Comparison of ENCODE assay signal across 7 cellular contexts in the genomic region with DNA sequence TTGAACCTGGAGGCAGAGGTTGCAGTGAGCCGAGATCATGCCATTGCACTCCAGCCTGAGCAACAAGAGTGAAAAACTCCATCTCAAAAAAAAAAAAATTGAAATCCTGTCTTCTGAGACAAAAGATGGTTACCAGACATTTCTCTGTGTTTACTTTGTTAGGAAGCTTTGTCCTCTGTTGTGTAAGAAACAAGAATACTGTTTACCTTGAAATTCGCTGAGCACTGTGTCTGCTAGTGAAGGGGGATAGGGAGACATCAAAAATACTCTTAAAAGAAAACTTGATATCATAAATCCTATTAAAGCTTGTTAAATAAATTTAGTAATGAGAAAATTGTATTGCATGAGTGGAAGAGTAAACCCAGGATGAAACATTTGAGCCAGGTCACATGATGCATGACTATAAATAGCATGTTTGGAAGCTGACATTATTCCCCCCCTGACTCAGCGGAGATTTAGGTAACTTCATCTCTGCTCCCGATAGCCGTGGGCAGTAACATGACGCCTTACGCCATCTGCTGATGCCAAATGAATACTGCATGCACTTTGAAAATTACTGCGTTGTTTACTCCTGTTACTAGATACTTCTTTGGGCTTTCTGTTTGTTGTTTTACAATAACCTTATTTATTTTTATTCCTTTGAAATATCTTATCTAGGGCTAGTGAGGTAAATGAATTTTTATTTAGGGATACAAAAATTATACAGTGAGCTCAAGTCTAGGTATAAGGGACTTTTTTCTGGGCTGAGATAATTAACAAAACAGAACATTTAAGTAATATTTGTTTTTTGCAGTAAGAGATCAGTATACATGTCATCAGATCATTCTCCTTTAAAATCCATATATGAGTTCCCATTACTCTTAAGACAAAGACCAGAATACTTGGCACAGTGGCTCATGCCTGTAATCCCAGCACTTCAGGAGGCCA.
DNase-seq lines count a peak whose midpoint lies in the region; ATAC-seq and TF ChIP-seq lines count a peak whose summit lies in the region.

No MANE protein-coding gene starts in this region.

- no peaks in the 10 kb centered on the region for H3K4me1 Mint-ChIP-seq in activated CD4-positive, alpha-beta T cell treated with anti-CD3 and anti-CD28 coated beads, Interleukin-2, amount 10 ng/mL, durations not matched to agents 7 days and 5 days
- peaks cover 0 to 3% of the 10 kb centered on the region in 2 donors for H3K4me1 Mint-ChIP-seq in effector memory CD8-positive, alpha-beta T cell (ENCODE audit: low read depth in 2 of 2)
- H3K4me1 Mint-ChIP-seq in mesothelial cell of epicardium: peaks cover 33% of the 10 kb centered on the region
- H3K4me1 Mint-ChIP-seq in stimulated activated effector memory CD8-positive, alpha-beta T cell treated with anti-CD3 and anti-CD28 coated beads, Interleukin-12 subunit alpha, Interleukin-12 subunit beta, amount 100 ng/mL, for 72 hours: no peaks in the 10 kb centered on the region

- DNase-seq in GM10248 (ENCODE audit: extremely low spot score): peak; percentile 62
- DNase-seq in NCI-H460 (ENCODE audit: extremely low read depth, low read depth): peak; percentile 87
- peak; percentile 63 for DNase-seq in activated CD4-positive, alpha-beta T cell treated with anti-CD3 and anti-CD28 coated beads, Interleukin-2, amount 10 ng/mL, durations not matched to agents 7 days and 5 days
- peak; percentile 48 to 64 (median 56) for DNase-seq in effector memory CD8-positive, alpha-beta T cell
- peak; percentile 24 to 62 for DNase-seq in mesothelial cell of epicardium (ENCODE audit: low spot score in 2 of 2, unreplicated experiment in 2 of 2)
- peak; percentile 34 to 69 for DNase-seq in stimulated activated effector memory CD8-positive, alpha-beta T cell treated with anti-CD3 and anti-CD28 coated beads, Interleukin-12 subunit alpha, Interleukin-12 subunit beta, amount 100 ng/mL, for 72 hours (ENCODE audit: low spot score in 2 of 2)

- no peak overlapping the region for H3K4me3 Mint-ChIP-seq in activated CD4-positive, alpha-beta T cell treated with anti-CD3 and anti-CD28 coated beads, Interleukin-2, amount 10 ng/mL, durations not matched to agents 7 days and 5 days
- no peak overlapping the region for H3K4me3 Mint-ChIP-seq in effector memory CD8-positive, alpha-beta T cell
- H3K4me3 Mint-ChIP-seq in mesothelial cell of epicardium: no peak overlapping the region
- H3K4me3 Mint-ChIP-seq in stimulated activated effector memory CD8-positive, alpha-beta T cell treated with anti-CD3 and anti-CD28 coated beads, Interleukin-12 subunit alpha, Interleukin-12 subunit beta, amount 100 ng/mL, for 72 hours: no peak overlapping the region

- CTCF ChIA-PET in GM10248 (lab: Yijun Ruan, JAX): interaction anchor here (0.6 to 7.8 kb wide), 57 partner anchors 9 to 1132 kb away, joined by 3 to 323 read pairs (median 5); a partner anchor contains a TSS
- CTCF ChIA-PET in activated CD4-positive, alpha-beta T cell treated with anti-CD3 and anti-CD28 coated beads, Interleukin-2, amount 10 ng/mL, durations not matched to agents 7 days and 5 days (lab: Charles Lee): interaction anchor here (0.6 to 2.5 kb wide), 10 partner anchors 18 to 187 kb away, joined by 3 to 23 read pairs (median 4); no protein-coding TSS in a partner anchor

- no peaks in the 10 kb centered on the region for H3K27me3 Mint-ChIP-seq in activated CD4-positive, alpha-beta T cell treated with anti-CD3 and anti-CD28 coated beads, Interleukin-2, amount 10 ng/mL, durations not matched to agents 7 days and 5 days
- H3K27me3 Mint-ChIP-seq in effector memory CD8-positive, alpha-beta T cell: no peaks in the 10 kb centered on the region
- H3K27me3 Mint-ChIP-seq in mesothelial cell of epicardium (ENCODE audit: low read depth): no peaks in the 10 kb centered on the region

- TF ChIP-seq CTCF in GM10248 (IDR thresholded peaks at IDR 0.05; ENCODE audit: control extremely low read depth, extremely low read depth, low read depth, missing control alignments) (peak; percentile 90), mesothelial cell of epicardium (IDR thresholded peaks at IDR 0.05; ENCODE audit: unreplicated experiment) (peak; percentile 77)

- H3K36me3 Mint-ChIP-seq in activated CD4-positive, alpha-beta T cell treated with anti-CD3 and anti-CD28 coated beads, Interleukin-2, amount 10 ng/mL, durations not matched to agents 7 days and 5 days (ENCODE audit: low read depth): peaks cover 1% of the 10 kb centered on the region
- H3K36me3 Mint-ChIP-seq in effector memory CD8-positive, alpha-beta T cell (ENCODE audit: insufficient read depth): no peaks in the 10 kb centered on the region
- H3K36me3 Mint-ChIP-seq in mesothelial cell of epicardium: peaks cover 4% of the 10 kb centered on the region
- H3K36me3 Mint-ChIP-seq in stimulated activated effector memory CD8-positive, alpha-beta T cell treated with anti-CD3 and anti-CD28 coated beads, Interleukin-12 subunit alpha, Interleukin-12 subunit beta, amount 100 ng/mL, for 72 hours: peaks cover 11% of the 10 kb centered on the region

- no peaks in the 10 kb centered on the region for H3K9me3 Mint-ChIP-seq in activated CD4-positive, alpha-beta T cell treated with anti-CD3 and anti-CD28 coated beads, Interleukin-2, amount 10 ng/mL, durations not matched to agents 7 days and 5 days
- no peaks in the 10 kb centered on the region for H3K9me3 Mint-ChIP-seq in effector memory CD8-positive, alpha-beta T cell
- H3K9me3 Mint-ChIP-seq in mesothelial cell of epicardium: no peaks in the 10 kb centered on the region
- no peaks in the 10 kb centered on the region for H3K9me3 Mint-ChIP-seq in stimulated activated effector memory CD8-positive, alpha-beta T cell treated with anti-CD3 and anti-CD28 coated beads, Interleukin-12 subunit alpha, Interleukin-12 subunit beta, amount 100 ng/mL, for 72 hours

- no peak overlapping the region for H3K27ac Mint-ChIP-seq in activated CD4-positive, alpha-beta T cell treated with anti-CD3 and anti-CD28 coated beads, Interleukin-2, amount 10 ng/mL, durations not matched to agents 7 days and 5 days
- H3K27ac Mint-ChIP-seq in effector memory CD8-positive, alpha-beta T cell: no peak overlapping the region
- peak overlapping the region; percentile 73 for H3K27ac Mint-ChIP-seq in mesothelial cell of epicardium
- H3K27ac Mint-ChIP-seq in stimulated activated effector memory CD8-positive, alpha-beta T cell treated with anti-CD3 and anti-CD28 coated beads, Interleukin-12 subunit alpha, Interleukin-12 subunit beta, amount 100 ng/mL, for 72 hours: no peak overlapping the region

- ATAC-seq in HG03175 (IDR thresholded peaks at IDR 0.05; ENCODE audit: unreplicated experiment): peak; percentile 63
- peak; percentile 82 for ATAC-seq in effector memory CD8-positive, alpha-beta T cell (replicated peaks)
- peak; percentile 74 for ATAC-seq in stimulated activated effector memory CD8-positive, alpha-beta T cell treated with anti-CD3 and anti-CD28 coated beads, Interleukin-12 subunit alpha, Interleukin-12 subunit beta, amount 100 ng/mL, for 72 hours

- POLR2A ChIA-PET in GM10248 (lab: Yijun Ruan, JAX): no interaction called here
- POLR2A ChIA-PET in activated CD4-positive, alpha-beta T cell treated with anti-CD3 and anti-CD28 coated beads, Interleukin-2, amount 10 ng/mL, durations not matched to agents 7 days and 5 days (lab: Charles Lee): no interaction called here

Comparison
In these comparisons a context has a peak if more than half of its experiments do, and no peak if none do; other contexts are left out.
1. Peak in every context shown above with its lines: DNase-seq and ATAC-seq.